ENCODE assay signal across 8 cellular contexts in the genomic region with DNA sequence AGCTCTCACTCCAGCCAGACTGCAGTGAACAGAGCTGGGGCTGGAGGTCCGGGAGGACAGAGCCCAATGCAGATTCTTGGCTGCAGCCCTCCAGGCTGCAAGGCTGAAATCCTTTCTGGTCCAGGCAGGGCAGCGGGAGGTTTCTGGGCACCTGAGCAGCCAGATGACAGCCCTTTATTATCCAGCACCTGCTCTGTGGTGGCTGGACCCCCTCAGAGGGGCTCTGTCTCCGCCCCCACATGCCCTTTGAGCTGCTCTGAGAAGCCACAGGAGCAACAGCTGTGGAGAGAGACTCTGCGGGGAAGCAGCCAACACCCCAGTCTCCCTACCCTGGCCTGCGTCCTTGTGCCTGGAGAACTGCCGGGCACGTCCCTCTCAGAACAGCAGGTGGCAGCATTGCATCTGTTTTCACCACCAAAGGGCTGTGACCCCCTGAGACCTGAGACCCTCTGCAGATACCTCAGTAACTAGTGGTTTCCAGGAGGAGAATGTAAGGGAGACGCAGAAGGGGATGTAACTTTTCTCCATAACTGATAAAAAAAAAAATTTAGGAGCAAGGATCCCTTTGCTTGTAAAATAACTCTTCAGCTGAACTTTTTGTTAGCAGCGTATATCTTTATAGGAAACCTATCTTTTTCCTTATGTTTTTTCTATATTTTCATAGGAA. TPM values are rescaled to one million over a fixed set of nuclear protein-coding genes. Genes with fewer than 3 reads are reported as not detected.
DNase-seq lines count a peak whose midpoint lies in the region; ATAC-seq and TF ChIP-seq lines count a peak whose summit lies in the region.

No MANE protein-coding gene starts in this region.

- DNase-seq in CD4-positive, alpha-beta memory T cell = peak; percentile 54 to 71 (median 62)
- DNase-seq in IMR-90 (peak; percentile 53), fibroblast of the conjunctiva (ENCODE audit: low read depth) (peak; percentile 37), occipital lobe (lab: John Stamatoyannopoulos, UW) (peak; percentile 51)
- peak; percentile 77 to 84 for DNase-seq in activated T-cell treated with anti-CD3 and anti-CD28 coated beads, Interleukin-2, amount 50 U/mL, for 48 hours

- no peak overlapping the region for H3K27ac ChIP-seq in CD4-positive, alpha-beta memory T cell (ENCODE audit: low read depth, low read length)
- H3K27ac ChIP-seq in IMR-90 (ENCODE audit: insufficient read depth, low read length) (no peak overlapping the region), temporal lobe (ENCODE audit: low read depth, low read length) (peak overlapping the region; percentile 66)

- no peak overlapping the region for H3K56ac ChIP-seq in IMR-90 (ENCODE audit: extremely low read depth, insufficient read depth, low read length)

- H3K4me3 Mint-ChIP-seq in CD4-positive, alpha-beta memory T cell = peak overlapping the region in 1 of 8 donors; percentile 20

- H3K14ac ChIP-seq in IMR-90 (replicated peaks; ENCODE audit: low read depth, low read length) = no peak overlapping the region

- no peak overlapping the region for H3K4me3 ChIP-seq in CD4-positive, alpha-beta memory T cell (ENCODE audit: low read length in 2 of 2)
- no peak overlapping the region for H3K4me3 ChIP-seq in IMR-90 (ENCODE audit: insufficient read depth, low read depth, low read length)

- peaks cover 6% of the 10 kb centered on the region for H4K20me1 ChIP-seq in IMR-90 (ENCODE audit: insufficient read depth, low read length)

- dilution Hi-C loops in IMR-90 (cut with HindIII; ENCODE audit: low sequenced_read_pairs, unreplicated experiment) = no loop called here

- CTCF ChIA-PET in CD4-positive, alpha-beta memory T cell (lab: Charles Lee; ENCODE audit: partially characterized antibody) = interaction anchor here (0.7 to 5.0 kb wide), 21 partner anchors 9 to 443 kb away, joined by 3 to 45 read pairs (median 5); partner anchors contain the start of genes ACLY, DHX58, DNAJC7 and KAT2A
- CTCF ChIA-PET in IMR-90 (lab: Yijun Ruan, JAX) = interaction anchor here (0.6 to 1.6 kb wide), 5 partner anchors 28 to 254 kb away, joined by 3 to 5 read pairs (median 3); partner anchors contain the start of gene NKIRAS2

- no peak overlapping the region for H4K91ac ChIP-seq in IMR-90 (ENCODE audit: insufficient read depth, low read depth, low read length)

- no peak overlapping the region for H2BK20ac ChIP-seq in IMR-90 (ENCODE audit: low read depth, low read length)

- POLR2A ChIA-PET in CD4-positive, alpha-beta memory T cell (lab: Charles Lee; ENCODE audit: partially characterized antibody) = interaction anchor here (0.6 to 1.5 kb wide), 3 partner anchors 57 to 650 kb away, joined by 4 read pairs; partner anchors contain the start of genes DHX58 and NKIRAS2
- POLR2A ChIA-PET in IMR-90 (lab: Charles Lee; ENCODE audit: unreplicated experiment) = interaction anchor here (0.6 kb wide), 1 partner anchor 12 kb away, joined by 6 read pairs; no protein-coding TSS in a partner anchor

- H3K4me1 Mint-ChIP-seq in CD4-positive, alpha-beta memory T cell = peaks cover 11 to 24% (median 17%) of the 10 kb centered on the region in 4 donors

- H2BK15ac ChIP-seq in IMR-90 (ENCODE audit: low read depth, low read length) = no peak overlapping the region

- peaks cover under 1 to 17% of the 10 kb centered on the region in 2 experiments; a peak in 2 of 4 replicates for H3K79me1 ChIP-seq in IMR-90 (ENCODE audit: low read depth in 1 of 2, low read length in 2 of 2)

- no TSS peak for BruUV-seq in IMR-90 (replicated peaks; lab: Mats Ljungman, UMichigan)

- H3K27me3 Mint-ChIP-seq in CD4-positive, alpha-beta memory T cell = no peaks in the 10 kb centered on the region

- no peak overlapping the region for H4K5ac ChIP-seq in IMR-90 (ENCODE audit: low read depth, low read length)

- no peak overlapping the region for H3K9ac ChIP-seq in IMR-90 (ENCODE audit: low read depth, low read length)

- H3K27ac Mint-ChIP-seq in CD4-positive, alpha-beta memory T cell = peak overlapping the region in 2 of 7 donors; percentile 23 to 76

- in situ Hi-C loops in IMR-90 (cut with MboI; ENCODE audit: low sequenced_read_pairs) = loop anchor here (10.0 kb wide), 1 partner anchor 228 kb away; the partner anchor contains the start of gene HAP1

- H3K9me3 ChIP-seq in CD4-positive, alpha-beta memory T cell (ENCODE audit: control insufficient read depth in 1 of 2, low read length in 2 of 2) = no peaks in the 10 kb centered on the region
- no peaks in the 10 kb centered on the region for H3K9me3 ChIP-seq in IMR-90 (ENCODE audit: control insufficient read depth, insufficient read depth, low read length)

- peak; percentile 83 for TF ChIP-seq RAD21 in IMR-90 (IDR thresholded peaks at IDR 0.05; ENCODE audit: low read length)

- H2BK120ac ChIP-seq in IMR-90 (ENCODE audit: low read depth, low read length) = no peak overlapping the region

- intact Hi-C loops in CD4-positive, alpha-beta memory T cell (cut with micrococcal nuclease) = loop anchor here (1.0 kb wide), 3 partner anchors 100 to 153 kb away; no protein-coding TSS in a partner anchor
- intact Hi-C loops in IMR-90 (cut with micrococcal nuclease) = loop anchor here (1.0 to 5.0 kb wide), 3 partner anchors 138 to 564 kb away; no protein-coding TSS in a partner anchor

- H3K9me3 Mint-ChIP-seq in CD4-positive, alpha-beta memory T cell = no peaks in the 10 kb centered on the region

- ATAC-seq in IMR-90 (ENCODE audit: low read depth) = peak; percentile 19; the same call in 1 of the 2 replicates
- no peak for ATAC-seq in HG02840 (IDR thresholded peaks at IDR 0.05; ENCODE audit: low FRiP score, unreplicated experiment)

- no peaks in the 10 kb centered on the region for H3K27me3 ChIP-seq in CD4-positive, alpha-beta memory T cell (ENCODE audit: insufficient read depth, low read length)
- H3K27me3 ChIP-seq in IMR-90 (ENCODE audit: control insufficient read depth, insufficient read depth, low read length) = no peaks in the 10 kb centered on the region

- peaks cover 5% of the 10 kb centered on the region; the same call in 1 of the 2 replicates for H3K9me1 ChIP-seq in IMR-90 (ENCODE audit: insufficient read depth, low read length)

- H3K36me3 ChIP-seq in CD4-positive, alpha-beta memory T cell (ENCODE audit: insufficient read depth, low read length) = no peaks in the 10 kb centered on the region
- H3K36me3 ChIP-seq in IMR-90 (ENCODE audit: control insufficient read depth, insufficient read depth, low read length) = peaks cover 2% of the 10 kb centered on the region

- H2AK5ac ChIP-seq in IMR-90 (ENCODE audit: low read depth, low read length) = no peak overlapping the region

- H3K4me2 ChIP-seq in IMR-90 (ENCODE audit: low read depth, low read length) = no peak overlapping the region

- H3K4ac ChIP-seq in IMR-90 (ENCODE audit: low read depth, low read length) = no peak overlapping the region

- H3K23ac ChIP-seq in IMR-90 (ENCODE audit: low read depth, low read length) = no peak overlapping the region

- peaks cover 0 to 1% of the 10 kb centered on the region in 2 donors for H3K36me3 Mint-ChIP-seq in CD4-positive, alpha-beta memory T cell

- peak overlapping the region; percentile 62 for H2AK9ac ChIP-seq in IMR-90 (replicated peaks; ENCODE audit: low read depth, low read length, poor library complexity)

- H3K18ac ChIP-seq in IMR-90 (ENCODE audit: low read depth, low read length) = no peak overlapping the region

- no CpG with 5 or more reads among the region's 9 CpGs for WGBS in IMR-90 (ENCODE audit: extremely low coverage in 2 of 2, insufficient read length in 1 of 2), 2 experiments

- no peak; the same call in 1 of the 2 replicates for TF ChIP-seq POLR2A in IMR-90 (IDR thresholded peaks at IDR 0.05; ENCODE audit: low read depth, low read length)

- H2AFZ ChIP-seq in IMR-90 (replicated peaks; ENCODE audit: low read length, poor library complexity) = peak overlapping the region; percentile 82

- H2BK5ac ChIP-seq in IMR-90 (ENCODE audit: low read depth, low read length, poor library complexity, severe bottlenecking) = no peak overlapping the region

- H3K4me1 ChIP-seq in CD4-positive, alpha-beta memory T cell (ENCODE audit: insufficient read depth, low read length) = peaks cover 20% of the 10 kb centered on the region
- H3K4me1 ChIP-seq in IMR-90 (ENCODE audit: control insufficient read depth, insufficient read depth, low read length) = peaks cover 18% of the 10 kb centered on the region

- no peak overlapping the region for H4K8ac ChIP-seq in IMR-90 (ENCODE audit: low read depth in 2 of 2, low read length in 2 of 2)

- TF ChIP-seq CTCF in IMR-90 (conservative IDR thresholded peaks at IDR 0.05; ENCODE audit: low read depth, low read length) = peak; percentile 85

RNA-seq across cellular contexts. Expression of gene CNP, which starts 3.7 kb away (rescaled TPM):
- 10 to 100 TPM; 31.0 to 36.9 TPM for total RNA-seq in CD4-positive, alpha-beta memory T cell
- 10 to 100 TPM; 23.6 to 35.7 TPM for polyA plus RNA-seq in CD4-positive, alpha-beta memory T cell
- total RNA-seq in IMR-90 (2012; rRNA removed) (45.5 and 50.3 TPM in 2 replicates), occipital lobe (40.7 TPM), temporal lobe (39.8 TPM)
- 46.4 and 56.5 TPM in 2 replicates for polyA plus RNA-seq in IMR-90 (2012; rRNA removed)
- 41.3 and 45.2 TPM in 2 replicates for polyA plus RNA-seq in IMR-90 (2012; cell fraction: cytosol; rRNA removed)
- polyA plus RNA-seq in IMR-90 (2012; cell fraction: nucleus; rRNA removed; ENCODE audit: low replicate concordance) = 22.1 and 29.8 TPM in 2 replicates
- polyA plus RNA-seq in PFSK-1 (2012; ENCODE audit: insufficient read length, low read depth) = 106 TPM

RNA-seq across cellular contexts. Expression of gene ODAD4, which starts 32.5 kb away (rescaled TPM):
- total RNA-seq in CD4-positive, alpha-beta memory T cell = under 1 TPM in 1 of 2 experiments, not detected in 1; 0.20 TPM
- polyA plus RNA-seq in CD4-positive, alpha-beta memory T cell = under 1 TPM in 1 of 2 donors, not detected in 1; 0.11 TPM
- total RNA-seq in IMR-90 (2012; rRNA removed) (0.54 and 0.56 TPM in 2 replicates), occipital lobe (1.6 TPM), temporal lobe (1.7 TPM)
- polyA plus RNA-seq in IMR-90 (2012; rRNA removed) = 0.37 and 0.38 TPM in 2 replicates
- 0.13 and 0.24 TPM in 2 replicates for polyA plus RNA-seq in IMR-90 (2012; cell fraction: cytosol; rRNA removed)
- 0.51 and 0.54 TPM in 2 replicates for polyA plus RNA-seq in IMR-90 (2012; cell fraction: nucleus; rRNA removed; ENCODE audit: low replicate concordance)
- 0.25 TPM for polyA plus RNA-seq in PFSK-1 (2012; ENCODE audit: insufficient read length, low read depth)

RNA-seq across cellular contexts. Expression of gene ACLY, which starts 44.1 kb away (rescaled TPM):
- 10 to 100 TPM; 84.4 to 88.5 TPM for total RNA-seq in CD4-positive, alpha-beta memory T cell
- 10 to 100 TPM; 58.7 to 72.1 TPM for polyA plus RNA-seq in CD4-positive, alpha-beta memory T cell
- total RNA-seq in IMR-90 (2012; rRNA removed) (228 and 230 TPM in 2 replicates), occipital lobe (118 TPM), temporal lobe (106 TPM)
- polyA plus RNA-seq in IMR-90 (2012; rRNA removed) = 167 and 170 TPM in 2 replicates
- 108 and 143 TPM in 2 replicates for polyA plus RNA-seq in IMR-90 (2012; cell fraction: cytosol; rRNA removed)
- 153 and 170 TPM in 2 replicates for polyA plus RNA-seq in IMR-90 (2012; cell fraction: nucleus; rRNA removed; ENCODE audit: low replicate concordance)
- polyA plus RNA-seq in PFSK-1 (2012; ENCODE audit: insufficient read length, low read depth) = 185 TPM

RNA-seq across cellular contexts. Expression of gene DNAJC7, which starts 54.3 kb away (rescaled TPM):
- 100 to 1,000 TPM; 106 to 112 TPM for total RNA-seq in CD4-positive, alpha-beta memory T cell
- polyA plus RNA-seq in CD4-positive, alpha-beta memory T cell = 10 to 100 TPM; 45.2 to 67.2 TPM
- total RNA-seq in IMR-90 (2012; rRNA removed) (71.7 and 76.9 TPM in 2 replicates), occipital lobe (78.0 TPM), temporal lobe (63.2 TPM)
- polyA plus RNA-seq in IMR-90 (2012; rRNA removed) = 42.3 and 49.3 TPM in 2 replicates
- 12.0 and 27.7 TPM in 2 replicates for polyA plus RNA-seq in IMR-90 (2012; cell fraction: cytosol; rRNA removed)
- polyA plus RNA-seq in IMR-90 (2012; cell fraction: nucleus; rRNA removed; ENCODE audit: low replicate concordance) = 7.6 and 30.8 TPM in 2 replicates
- polyA plus RNA-seq in PFSK-1 (2012; ENCODE audit: insufficient read length, low read depth) = 240 TPM

RNA-seq across cellular contexts. Expression of gene NKIRAS2, which starts 57.0 kb away (rescaled TPM):
- 10 to 100 TPM; 19.7 TPM for total RNA-seq in CD4-positive, alpha-beta memory T cell
- 10 to 100 TPM; 22.0 to 28.8 TPM for polyA plus RNA-seq in CD4-positive, alpha-beta memory T cell
- 20.8 and 25.6 TPM in 2 replicates for total RNA-seq in IMR-90 (2012; rRNA removed)
- 51.8 and 55.1 TPM in 2 replicates for polyA plus RNA-seq in IMR-90 (2012; rRNA removed)
- polyA plus RNA-seq in IMR-90 (2012; cell fraction: cytosol; rRNA removed) = 41.4 and 62.6 TPM in 2 replicates
- 48.8 and 49.1 TPM in 2 replicates for polyA plus RNA-seq in IMR-90 (2012; cell fraction: nucleus; rRNA removed; ENCODE audit: low replicate concordance)
- 181 TPM for polyA plus RNA-seq in PFSK-1 (2012; ENCODE audit: insufficient read length, low read depth)
- 31.5 TPM for total RNA-seq in occipital lobe
- total RNA-seq in temporal lobe = 31.7 TPM
